In the genomic region with DNA sequence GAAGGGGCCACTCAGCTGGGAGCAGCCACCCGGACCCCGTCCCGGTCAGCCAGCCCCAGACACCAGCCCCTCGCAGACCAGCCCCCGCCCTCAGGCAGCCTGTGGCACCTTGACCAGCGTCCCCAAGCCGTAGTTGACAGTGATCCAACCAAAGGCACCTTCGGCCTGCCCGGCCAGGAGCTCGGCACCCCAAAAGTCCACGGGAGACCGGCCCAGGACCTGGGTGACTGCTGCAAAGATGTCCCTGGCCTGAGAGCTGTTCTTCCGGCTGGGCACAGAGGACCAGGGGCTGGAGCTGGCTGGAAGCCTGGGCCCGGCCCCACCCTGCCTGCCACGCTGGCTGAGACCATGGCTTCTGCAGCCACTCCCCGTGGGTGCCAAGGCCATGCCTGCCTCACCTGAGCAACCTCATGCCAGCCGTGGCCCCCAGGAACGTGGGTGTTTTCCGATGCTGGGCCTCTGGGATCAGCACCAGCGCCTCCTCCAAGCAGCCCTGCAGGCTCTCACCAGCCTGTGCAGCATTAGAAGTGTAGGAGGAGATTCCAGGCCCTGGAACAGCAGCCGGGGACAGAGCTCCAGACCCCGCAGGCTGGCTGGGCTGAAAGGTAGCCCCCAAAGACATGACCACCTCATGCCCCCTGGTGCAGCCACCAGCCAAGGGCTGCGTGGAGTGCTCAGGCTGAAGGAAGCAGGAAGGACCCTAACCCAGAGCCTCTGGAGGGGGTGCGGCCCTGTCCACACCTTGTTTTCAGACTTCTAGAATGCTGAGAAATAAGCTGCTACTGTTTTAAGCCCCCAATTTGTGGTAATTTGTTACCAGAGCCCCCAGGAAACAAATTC, we compare ENCODE assay signal across 24 cellular contexts. TPM values are rescaled to one million over a fixed set of nuclear protein-coding genes. Genes with fewer than 3 reads are reported as not detected.
A peak's percentile ranks its signal among the peaks of the same experiment; 100 is the strongest.
DNase-seq lines count a peak whose midpoint lies in the region; ATAC-seq, FAIRE-seq and TF ChIP-seq lines count a peak whose summit lies in the region.
"Had no signal": no experiment of that assay in that cellular context is flagged by ENCODE, and none has a peak within 500 bp of the region (broad histone marks: within the 10 kb centered on the region; RNA-seq: fewer than 3 reads in every experiment).

No MANE protein-coding gene starts in this region.

- no peak for TF ChIP-seq EP300 in A549 (IDR thresholded peaks at IDR 0.05)

- 85% methylated on average over 9 of the region's 24 CpGs for WGBS in A549 (ENCODE audit: missing lambda C conversion rate)

- intact Hi-C loops in kidney (cut with DNase I): no loop called here
- intact Hi-C loops in posterior vena cava (cut with DNase I): no loop called here

- H3K27ac ChIP-seq in A549 (peak overlapping the region in 1 of 2 experiments; percentile 76; a peak in 3 of 6 replicates), HEK293 (ENCODE audit: extremely low read depth, low read depth, low read length) (no peak overlapping the region), kidney (ENCODE audit: low read depth in 2 of 2, low read length in 2 of 2) (peak overlapping the region in 1 of 2 donors; percentile 56)
- H3K27ac ChIP-seq: KMS-11 had no signal

- ATAC-seq in A549 (no peak), GM18517 (IDR thresholded peaks at IDR 0.05; ENCODE audit: unreplicated experiment) (no peak)

- H3K9me3 ChIP-seq in A549 (no peaks in the 10 kb centered on the region), HEK293 (ENCODE audit: control insufficient read depth, insufficient read depth, low read depth, low read length) (no peaks in the 10 kb centered on the region), kidney (ENCODE audit: control insufficient read depth in 1 of 2, low read length in 2 of 2) (no peaks in the 10 kb centered on the region)

- DNase-seq in A549 (ENCODE audit: low read depth in 1 of 2, low spot score in 1 of 2) (no peak), kidney (peak; percentile 82), posterior vena cava (ENCODE audit: low spot score) (peak; percentile 77), SHP77 (lab: John Stamatoyannopoulos, UW) (no peak), NCI-H1092 treated with DMSO at 0.1 percent for 48 hours (lab: John Stamatoyannopoulos, UW) (no peak), NOMO-1 (lab: John Stamatoyannopoulos, UW; ENCODE audit: unreplicated experiment in 2 of 2) (no peak)
- DNase-seq: activated CD4-positive, alpha-beta memory T cell treated with anti-CD3 and anti-CD28 coated beads, Interleukin-2, amount 10 ng/mL, durations not matched to agents 7 days and 5 days; activated naive CD4-positive, alpha-beta T cell treated with Interleukin-2 at 50 U/mL for 16 hours; activated T-cell treated with anti-CD3 and anti-CD28 coated beads, Interleukin-2, amount 50 U/mL, for 1 hour; anterior cingulate cortex; CD4-positive, CD25-positive, alpha-beta regulatory T cell; central memory CD4-positive, alpha-beta T cell; immature natural killer cell; NCI-H2171; nucleus accumbens; retina; stimulated activated CD4-positive, alpha-beta T cell treated with anti-CD3 and anti-CD28 coated beads, Interleukin-15, amount 100 ng/mL, for 24 hours had no signal

- TF ChIP-seq CTCF in A549 (IDR thresholded peaks at IDR 0.05) (no peak), HEK293 (tag by site-specific recombination; IDR thresholded peaks at IDR 0.05) (no peak), kidney (IDR thresholded peaks at IDR 0.05; ENCODE audit: borderline replicate concordance, extremely low read depth, insufficient read depth) (no peak)

- no peak overlapping the region for H3K4me3 ChIP-seq in A549
- no peak overlapping the region for H3K4me3 ChIP-seq in HEK293 (ENCODE audit: low read depth, low read length)
- H3K4me3 ChIP-seq in kidney (ENCODE audit: low read length in 2 of 2): no peak overlapping the region

- POLR2A ChIA-PET in A549 (lab: Yijun Ruan, JAX) (interaction anchor here (1.0 kb wide), 1 partner anchor 150 kb away, joined by 3 read pairs; no protein-coding TSS in a partner anchor), HEK293 (lab: Yijun Ruan, JAX) (interaction anchor here (1.0 to 1.8 kb wide), 2 partner anchors 14 to 22 kb away, joined by 3 to 7 read pairs; partner anchors contain the start of genes EXD3, NOXA1 and NSMF)

- no peak for TF ChIP-seq RAD21 in A549 (conservative IDR thresholded peaks at IDR 0.05 in 1 of 2, IDR thresholded peaks at IDR 0.05 in 1 of 2)

- CTCF ChIA-PET in A549 (lab: Yijun Ruan, JAX) (interaction anchor here (1.2 to 7.4 kb wide), 4 partner anchors 9 to 150 kb away, joined by 4 to 86 read pairs (median 8); partner anchors contain the start of genes EXD3 and NOXA1), HEK293 (lab: Yijun Ruan, JAX) (interaction anchor here (0.9 to 1.2 kb wide), 3 partner anchors 9 to 150 kb away, joined by 3 to 4 read pairs (median 4); partner anchors contain the start of gene EXD3)

- no peaks in the 10 kb centered on the region for H3K36me3 ChIP-seq in HEK293 (ENCODE audit: control insufficient read depth in 2 of 2, insufficient read depth in 1 of 2, low read length in 2 of 2)
- H3K36me3 ChIP-seq in kidney (ENCODE audit: control insufficient read depth in 1 of 2, insufficient read depth in 2 of 2, low read length in 2 of 2): no peaks in the 10 kb centered on the region

- no peak overlapping the region for H3K9ac ChIP-seq in kidney (ENCODE audit: low read length in 2 of 2)
- H3K9ac ChIP-seq: KMS-11 had no signal

- H3K4me2 ChIP-seq in A549: no peak overlapping the region; the same call in 2 of the 3 replicates
- H3K4me2 ChIP-seq: KMS-11 had no signal

- no peak for TF ChIP-seq POLR2A in A549 (IDR thresholded peaks at IDR 0.05; ENCODE audit: low read length)

- H3K4me1 ChIP-seq in A549: peaks cover 13% of the 10 kb centered on the region
- H3K4me1 ChIP-seq in HEK293 (ENCODE audit: control insufficient read depth, insufficient read depth, low read length): no peaks in the 10 kb centered on the region
- peaks cover 0 to 7% of the 10 kb centered on the region in 2 donors for H3K4me1 ChIP-seq in kidney (ENCODE audit: control insufficient read depth in 1 of 2, insufficient read depth in 1 of 2, low read depth in 1 of 2, low read length in 2 of 2)

- FAIRE-seq in A549 (lab: Jason Lieb, UNC) (no peak), kidney (lab: Jason Lieb, UNC) (no peak)
- FAIRE-seq: GM18507 had no signal

TF ChIP-seq in A549, 52 proteins besides CTCF, POLR2A, EP300 and RAD21:
- no peak for TF ChIP-seq GATA3 (IDR thresholded peaks at IDR 0.05; ENCODE audit: borderline replicate concordance)
- peak; percentile 74 for TF ChIP-seq ZFP36 (IDR thresholded peaks at IDR 0.05; ENCODE audit: borderline replicate concordance, partially characterized antibody)

TF ChIP-seq in HEK293, 187 proteins besides CTCF, POLR2A, EP300 and RAD21 (continues in another document):
- TF ChIP-seq ZNF214 (tag by site-specific recombination; IDR thresholded peaks at IDR 0.05; ENCODE audit: borderline replicate concordance): no peak
- no peak for TF ChIP-seq SP2 (tag by site-specific recombination; IDR thresholded peaks at IDR 0.05)
- no peak for TF ChIP-seq ZNF555 (tag by site-specific recombination; conservative IDR thresholded peaks at IDR 0.05)
- TF ChIP-seq ZNF776 (tag by site-specific recombination; IDR thresholded peaks at IDR 0.05; ENCODE audit: borderline replicate concordance): no peak

RNA-seq across cellular contexts. Expression of gene ENTPD8, which starts 4.2 kb away (rescaled TPM):
- 0.18 and 0.22 TPM in 2 replicates for polyA plus RNA-seq in A549 (2011; rRNA removed)
- 0.22 and 0.29 TPM in 2 replicates for polyA plus RNA-seq in A549 (2012; cell fraction: cytosol; rRNA removed)
- 3.6 TPM in 2 replicates for polyA plus RNA-seq in A549 (2012; cell fraction: nucleus; rRNA removed)
- polyA plus RNA-seq in A549 (2017; fragmentation: RNase III; extraction: RNeasy Plus Mini Kit Qiagen cat#74134 plus additional on column Dnase treatment): 0.21 to 0.41 TPM (median 0.36 TPM) in 3 replicates
- 0.08 TPM in 1 of 2 replicates, not detected in the other for polyA minus RNA-seq in A549 (2011; rRNA and poly(A)+ RNA removed)
- 5.2 TPM for total RNA-seq in kidney
- polyA plus RNA-seq in kidney (ENCODE audit: insufficient read depth, low read depth, low replicate concordance): 5.0 TPM
- not detected for total RNA-seq in posterior vena cava
- total RNA-seq: activated CD4-positive, alpha-beta memory T cell treated with anti-CD3 and anti-CD28 coated beads, Interleukin-2, amount 10 ng/mL, durations not matched to agents 7 days and 5 days; CD4-positive, CD25-positive, alpha-beta regulatory T cell had no signal
- polyA plus RNA-seq: AG04450; CD4-positive, CD25-positive, alpha-beta regulatory T cell; immature natural killer cell; urinary bladder had no signal

RNA-seq across cellular contexts. Expression of gene NOXA1, which starts 13.8 kb away (rescaled TPM):
- polyA plus RNA-seq in A549 (2011; rRNA removed) (0.44 and 0.58 TPM in 2 replicates), A549 (2017; fragmentation: RNase III; extraction: RNeasy Plus Mini Kit Qiagen cat#74134 plus additional on column Dnase treatment) (1.1 to 1.9 TPM (median 1.5 TPM) in 3 replicates), kidney (ENCODE audit: insufficient read depth, low read depth, low replicate concordance) (19.1 TPM)
- polyA plus RNA-seq in A549 (2012; cell fraction: cytosol; rRNA removed): 0.63 and 1.1 TPM in 2 replicates
- 3.9 and 6.1 TPM in 2 replicates for polyA plus RNA-seq in A549 (2012; cell fraction: nucleus; rRNA removed)
- polyA minus RNA-seq in A549 (2011; rRNA and poly(A)+ RNA removed): 0.19 and 0.33 TPM in 2 replicates
- total RNA-seq in kidney (21.8 TPM), posterior vena cava (1 to 10 TPM; 2.0 to 2.7 TPM)
- total RNA-seq: H4 had no signal

RNA-seq across cellular contexts. Expression of gene EXD3, which starts 14.0 kb away (rescaled TPM):
- 3.3 and 3.4 TPM in 2 replicates for polyA plus RNA-seq in A549 (2011; rRNA removed)
- polyA plus RNA-seq in A549 (2012; cell fraction: cytosol; rRNA removed): 2.3 and 4.1 TPM in 2 replicates
- polyA plus RNA-seq in A549 (2012; cell fraction: nucleus; rRNA removed): 11.3 and 14.6 TPM in 2 replicates
- 4.0 to 5.4 TPM (median 4.5 TPM) in 3 replicates for polyA plus RNA-seq in A549 (2017; fragmentation: RNase III; extraction: RNeasy Plus Mini Kit Qiagen cat#74134 plus additional on column Dnase treatment)
- polyA minus RNA-seq in A549 (2011; rRNA and poly(A)+ RNA removed): 2.5 and 3.5 TPM in 2 replicates
- total RNA-seq in kidney: 44.5 TPM
- 18.9 TPM for polyA plus RNA-seq in kidney (ENCODE audit: insufficient read depth, low read depth, low replicate concordance)
- 10 to 100 TPM; 13.9 to 14.6 TPM for total RNA-seq in posterior vena cava

RNA-seq across cellular contexts. Expression of gene NSMF, which starts 22.2 kb away (rescaled TPM):
- polyA plus RNA-seq in A549 (2011; rRNA removed): 16.0 and 20.0 TPM in 2 replicates
- 33.6 and 46.9 TPM in 2 replicates for polyA plus RNA-seq in A549 (2012; cell fraction: cytosol; rRNA removed)
- 116 and 143 TPM in 2 replicates for polyA plus RNA-seq in A549 (2012; cell fraction: nucleus; rRNA removed)
- polyA plus RNA-seq in A549 (2017; fragmentation: RNase III; extraction: RNeasy Plus Mini Kit Qiagen cat#74134 plus additional on column Dnase treatment): 29.2 to 35.0 TPM (median 33.0 TPM) in 3 replicates
- polyA minus RNA-seq in A549 (2011; rRNA and poly(A)+ RNA removed): 21.3 and 25.0 TPM in 2 replicates
- 49.5 TPM for total RNA-seq in kidney
- 32.7 TPM for polyA plus RNA-seq in kidney (ENCODE audit: insufficient read depth, low read depth, low replicate concordance)
- total RNA-seq in posterior vena cava: 10 to 100 TPM; 47.6 to 55.5 TPM

Comparison
In these comparisons a context has a peak if more than half of its experiments do, and no peak if none do; other contexts are left out.
1. DNase-seq: peak in kidney (single experiment) and posterior vena cava (single experiment); none in A549 (0 of 2), SHP77 (0 of 2), NCI-H1092 treated with DMSO at 0.1 percent for 48 hours (single experiment) and NOMO-1 (0 of 2).